8 cellular contexts compared by ENCODE assay signal in the genomic region with DNA sequence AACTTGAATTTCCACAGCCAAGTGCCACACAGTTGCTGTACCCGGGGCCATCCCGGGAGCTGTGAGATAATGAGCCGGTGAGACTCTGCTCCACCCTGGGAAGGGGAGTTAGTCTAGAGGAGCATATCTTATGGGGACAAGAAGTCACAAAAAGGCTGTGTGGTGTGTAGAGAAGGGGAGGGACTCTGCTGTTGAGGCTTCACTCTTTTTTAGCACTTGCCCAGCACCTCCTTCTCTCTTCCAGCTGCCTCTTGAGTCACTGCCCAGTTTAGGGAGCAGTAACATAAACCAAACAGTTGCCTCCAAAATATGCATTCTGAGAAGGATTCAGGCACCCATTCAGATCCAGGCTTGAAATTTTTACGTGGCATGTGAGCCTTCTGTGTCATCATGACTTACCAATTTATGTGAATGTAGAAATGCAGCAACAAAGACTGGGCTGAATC. TPM values are rescaled to one million over a fixed set of nuclear protein-coding genes. Genes with fewer than 3 reads are reported as not detected.
DNase-seq lines count a peak whose midpoint lies in the region; ATAC-seq, FAIRE-seq and TF ChIP-seq lines count a peak whose summit lies in the region.

No MANE protein-coding gene starts in this region.

- peak overlapping the region; percentile 88 for H3K4me2 ChIP-seq in A549

- CTCF ChIA-PET in A549 (lab: Yijun Ruan, JAX) (interaction anchor here (1.3 to 2.2 kb wide), 3 partner anchors 17 to 319 kb away, joined by 3 to 4 read pairs (median 3); no protein-coding TSS in a partner anchor), RWPE1 (lab: Yijun Ruan, JAX) (interaction anchor here (0.6 to 1.9 kb wide), 2 partner anchors 22 to 40 kb away, joined by 4 to 10 read pairs; no protein-coding TSS in a partner anchor)

- FAIRE-seq in A549 (lab: Jason Lieb, UNC): no peak

- no peaks in the 10 kb centered on the region for H3K9me3 ChIP-seq in A549
- no peaks in the 10 kb centered on the region for H3K9me3 ChIP-seq in lung (ENCODE audit: control insufficient read depth in 2 of 2, insufficient read depth in 1 of 2, low read length in 1 of 2)
- H3K9me3 ChIP-seq in thymus (ENCODE audit: control insufficient read depth): no peaks in the 10 kb centered on the region

- H3K4me1 ChIP-seq in A549 (peaks cover 30% of the 10 kb centered on the region), lung (ENCODE audit: control insufficient read depth in 2 of 2, insufficient read depth in 2 of 2, low read length in 2 of 2) (no peaks in the 10 kb centered on the region), thymus (ENCODE audit: control insufficient read depth, insufficient read depth, low read length) (peaks cover 12% of the 10 kb centered on the region)

- WGBS in A549 (ENCODE audit: missing lambda C conversion rate): 0% methylated on average over 4 of the region's 4 CpGs
- WGBS in lung, 2 donors: 2 to 3% methylated on average over 4 of the region's 4 CpGs
- 4% methylated on average over 4 of the region's 4 CpGs for WGBS in thymus

- no peaks in the 10 kb centered on the region for H3K27me3 Mint-ChIP-seq in dendritic cell treated with granulocyte-macrophage colony-stimulating factor and Interleukin-4, amounts not matched to agents 40 ng/mL and 50 ng/mL, for 4 days

- intact Hi-C loops in dendritic cell treated with granulocyte-macrophage colony-stimulating factor and Interleukin-4, amounts not matched to agents 40 ng/mL and 50 ng/mL, for 4 days (cut with micrococcal nuclease): no loop called here

- H3K9me3 Mint-ChIP-seq in dendritic cell treated with granulocyte-macrophage colony-stimulating factor and Interleukin-4, amounts not matched to agents 40 ng/mL and 50 ng/mL, for 4 days: no peaks in the 10 kb centered on the region

- TF ChIP-seq EP300 in A549 (IDR thresholded peaks at IDR 0.05): no peak

- peaks cover 45% of the 10 kb centered on the region for H3K36me3 Mint-ChIP-seq in dendritic cell treated with granulocyte-macrophage colony-stimulating factor and Interleukin-4, amounts not matched to agents 40 ng/mL and 50 ng/mL, for 4 days (ENCODE audit: low read depth)

- H3K4me3 ChIP-seq in A549 (peak overlapping the region; percentile 58), GM12875 (ENCODE audit: low read depth, low read length) (peak overlapping the region; percentile 75), lung (peak overlapping the region; percentile 68), thymus (ENCODE audit: low read length) (peak overlapping the region; percentile 64)

- TF ChIP-seq RAD21 in A549 (conservative IDR thresholded peaks at IDR 0.05 in 1 of 2, IDR thresholded peaks at IDR 0.05 in 1 of 2): no peak

- peak overlapping the region; percentile 94 for H3K4me3 Mint-ChIP-seq in dendritic cell treated with granulocyte-macrophage colony-stimulating factor and Interleukin-4, amounts not matched to agents 40 ng/mL and 50 ng/mL, for 4 days

- POLR2A ChIA-PET in A549 (lab: Yijun Ruan, JAX) (interaction anchor here (0.8 kb wide), 1 partner anchor 252 kb away, joined by 3 read pairs; a partner anchor contains a TSS), RWPE1 (lab: Yijun Ruan, JAX; ENCODE audit: low non-redundant PET) (interaction anchor here (1.0 to 2.3 kb wide), 2 partner anchors 19 to 22 kb away, joined by 3 to 9 read pairs; no protein-coding TSS in a partner anchor)

- H3K27ac Mint-ChIP-seq in dendritic cell treated with granulocyte-macrophage colony-stimulating factor and Interleukin-4, amounts not matched to agents 40 ng/mL and 50 ng/mL, for 4 days: peak overlapping the region; percentile 96

- peaks cover 33% of the 10 kb centered on the region for H3K4me1 Mint-ChIP-seq in dendritic cell treated with granulocyte-macrophage colony-stimulating factor and Interleukin-4, amounts not matched to agents 40 ng/mL and 50 ng/mL, for 4 days (ENCODE audit: low read depth)

- DNase-seq in A549 (ENCODE audit: low read depth in 1 of 2, low spot score in 1 of 2) (peak in 1 of 2 experiments; percentile 17), RWPE1 (ENCODE audit: low spot score) (no peak), lung (ENCODE audit: low spot score) (no peak), NCI-H2196 treated with DMSO at 0.1 percent for 48 hours (lab: John Stamatoyannopoulos, UW; ENCODE audit: unreplicated experiment) (no peak)

- H3K27ac ChIP-seq in A549 (peak overlapping the region; percentile 81 to 99), RWPE1 (peak overlapping the region; percentile 88), lung (ENCODE audit: low read depth in 1 of 2, low read length in 1 of 2) (peak overlapping the region; percentile 92 to 93), thymus (ENCODE audit: low read depth) (peak overlapping the region; percentile 93)

- no peak for TF ChIP-seq POLR2A in A549 (IDR thresholded peaks at IDR 0.05; ENCODE audit: low read length)

- TF ChIP-seq CTCF in A549 (IDR thresholded peaks at IDR 0.05) (no peak), GM12875 (IDR thresholded peaks at IDR 0.05; ENCODE audit: borderline replicate concordance, insufficient read depth, low read depth, low read length) (no peak), RWPE1 (conservative IDR thresholded peaks at IDR 0.05; ENCODE audit: low read depth) (no peak), lung (IDR thresholded peaks at IDR 0.05; ENCODE audit: control extremely low read depth, extremely low read depth) (no peak)

- H3K27me3 ChIP-seq in lung (ENCODE audit: control insufficient read depth, insufficient read depth): no peaks in the 10 kb centered on the region
- no peaks in the 10 kb centered on the region for H3K27me3 ChIP-seq in thymus (ENCODE audit: control insufficient read depth, insufficient read depth)

- H3K36me3 ChIP-seq in lung (ENCODE audit: control insufficient read depth in 2 of 2, insufficient read depth in 2 of 2, low read length in 2 of 2): no peaks in the 10 kb centered on the region
- H3K36me3 ChIP-seq in thymus (ENCODE audit: control insufficient read depth, insufficient read depth): no peaks in the 10 kb centered on the region

- peak; percentile 28 to 56; a peak in 4 of 6 replicates for ATAC-seq in A549
- peak; percentile 9 for ATAC-seq in HG03045 (IDR thresholded peaks at IDR 0.05; ENCODE audit: unreplicated experiment)
- peak; percentile 7 for ATAC-seq in lung (ENCODE audit: insufficient read depth, low FRiP score)

TF ChIP-seq in A549, 52 proteins besides CTCF, POLR2A, EP300 and RAD21:
- no peak for TF ChIP-seq SMC3 (IDR thresholded peaks at IDR 0.05)
- TF ChIP-seq NFE2L2 (conservative IDR thresholded peaks at IDR 0.05; ENCODE audit: low read length): 0 out of 2 replicates have a peak, but pooled peaks have one; percentile 10

RNA-seq across cellular contexts. Expression of a gene that starts 0.7 kb away (rescaled TPM):
- polyA plus RNA-seq in A549 (2011; rRNA removed) (38.4 and 55.4 TPM in 2 replicates), A549 (2017; fragmentation: RNase III; extraction: RNeasy Plus Mini Kit Qiagen cat#74134 plus additional on column Dnase treatment) (44.3 to 45.9 TPM (median 45.2 TPM) in 3 replicates), lung (10 to 100 TPM; 30.0 to 45.0 TPM), thymus (62.3 TPM)
- polyA plus RNA-seq in A549 (2012; cell fraction: cytosol; rRNA removed): 16.9 and 17.1 TPM in 2 replicates
- polyA plus RNA-seq in A549 (2012; cell fraction: nucleus; rRNA removed): 10.6 and 14.0 TPM in 2 replicates
- 51.8 and 53.8 TPM in 2 replicates for polyA minus RNA-seq in A549 (2011; rRNA and poly(A)+ RNA removed)
- total RNA-seq in lung: 100 to 1,000 TPM in 1 of 2 donors, 10 to 100 TPM in 1; 73.7 to 180 TPM
